Comparison of ENCODE assay signal across 1 cellular context in the genomic region with DNA sequence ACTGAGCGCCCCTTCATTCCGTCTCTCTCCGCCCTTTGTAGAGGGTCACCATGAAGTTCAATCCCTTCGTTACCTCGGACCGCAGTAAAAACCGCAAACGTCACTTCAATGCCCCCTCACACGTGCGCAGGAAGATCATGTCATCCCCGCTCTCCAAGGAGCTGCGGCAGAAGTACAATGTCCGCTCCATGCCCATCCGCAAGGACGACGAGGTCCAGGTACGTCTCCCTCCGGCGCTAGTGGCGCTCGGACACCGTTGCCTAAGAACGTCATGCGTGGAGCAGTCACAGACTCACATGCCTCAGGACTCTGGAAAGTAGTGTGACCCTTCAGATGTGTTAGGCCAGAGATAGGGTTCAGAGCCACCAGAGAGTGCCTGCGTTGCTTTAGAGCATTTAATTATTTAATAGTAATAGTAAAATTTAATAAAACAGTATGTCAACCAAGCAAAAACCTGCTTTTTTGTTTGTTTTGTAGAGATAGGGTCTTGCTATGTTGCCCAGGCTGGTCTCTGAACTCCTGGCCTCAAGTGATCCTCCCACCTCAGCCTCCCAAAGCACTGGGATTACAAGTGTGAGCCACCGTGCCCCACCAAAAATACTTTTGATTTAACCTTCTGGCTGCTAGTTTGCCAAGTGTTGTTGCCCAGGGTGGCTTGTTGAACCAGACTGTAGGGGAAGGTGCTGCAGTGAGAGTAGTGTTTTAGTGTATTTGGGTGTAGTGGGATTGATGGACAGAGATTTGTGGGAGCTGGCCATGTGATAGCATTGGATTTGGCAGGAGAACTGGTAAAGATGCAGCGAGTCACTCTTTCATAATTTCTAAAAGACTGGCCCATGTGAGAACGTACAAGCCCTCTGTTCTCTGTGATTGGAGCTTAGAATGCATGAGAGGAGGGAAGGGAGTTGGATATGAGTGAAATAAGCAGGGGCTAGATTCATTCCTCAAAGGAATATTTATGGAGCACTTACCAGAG.
TF ChIP-seq lines count a peak whose summit lies in the region.

No MANE protein-coding gene starts in this region.

TF ChIP-seq in liver, 16 proteins besides CTCF, POLR2A, EP300 and RAD21 (continued from another document):
- TF ChIP-seq NR2F2 (IDR thresholded peaks at IDR 0.05) (no peak), YY1 (IDR thresholded peaks at IDR 0.05) (no peak), TAF1 (conservative IDR thresholded peaks at IDR 0.05) (no peak), EGR1 (IDR thresholded peaks at IDR 0.05; ENCODE audit: low read depth in 2 of 2) (no peak), GABPA (IDR thresholded peaks at IDR 0.05 in 1 of 2, conservative IDR thresholded peaks at IDR 0.05 in 1 of 2) (no peak)
- TF ChIP-seq, protein P1, sequence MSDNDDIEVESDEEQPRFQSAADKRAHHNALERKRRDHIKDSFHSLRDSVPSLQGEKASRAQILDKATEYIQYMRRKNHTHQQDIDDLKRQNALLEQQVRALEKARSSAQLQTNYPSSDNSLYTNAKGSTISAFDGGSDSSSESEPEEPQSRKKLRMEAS (IDR thresholded peaks at IDR 0.05) = no peak
